19 cellular contexts compared by ENCODE assay signal in genomic region chr2:831638-832037, GRCh38.
DNase-seq lines count a peak whose midpoint lies in the region; ATAC-seq and TF ChIP-seq lines count a peak whose summit lies in the region.
"Had no signal": no experiment of that assay in that cellular context is flagged by ENCODE, and none has a peak within 500 bp of the region (broad histone marks: within the 10 kb centered on the region; RNA-seq: fewer than 3 reads in every experiment).

No MANE protein-coding gene starts in this region.

- H3K27ac ChIP-seq in heart left ventricle (peak overlapping the region in 3 of 12 donors; percentile 23 to 57 (median 54)), left lung (no peak overlapping the region)
- H3K27ac ChIP-seq: 22Rv1, BLaER1 had no signal

- H3K4me3 Mint-ChIP-seq in chondrocyte (ENCODE audit: unreplicated experiment) = no peak overlapping the region
- H3K4me3 Mint-ChIP-seq: B cell; CD4-positive, alpha-beta T cell; CD8-positive, alpha-beta memory T cell; GM23338 had no signal

- peaks cover 8% of the 10 kb centered on the region for H3K27me3 Mint-ChIP-seq in chondrocyte (ENCODE audit: low read depth)

- H3K9me3 ChIP-seq in heart left ventricle = no peaks in the 10 kb centered on the region
- H3K9me3 ChIP-seq in left lung = no peaks in the 10 kb centered on the region
- H3K9me3 ChIP-seq: BLaER1 had no signal

- DNase-seq in DMS153 treated with DMSO at 0.1 percent for 48 hours (lab: John Stamatoyannopoulos, UW; ENCODE audit: unreplicated experiment) (peak; percentile 10), DMS153 (lab: John Stamatoyannopoulos, UW) (no peak), heart left ventricle (no peak), Right ventricle myocardium inferior (ENCODE audit: missing footprints) (no peak), chondrocyte (ENCODE audit: low spot score) (no peak), left lung (no peak), C1 segment of cervical spinal cord (lab: John Stamatoyannopoulos, UW) (no peak)
- DNase-seq: CD4-positive, alpha-beta T cell; CD8-positive, alpha-beta memory T cell; DMS 273 treated with DMSO at 0.1 percent for 48 hours; DND-41 had no signal

- ATAC-seq in heart left ventricle = peak in 3 of 4 donors; percentile 18 to 69 (median 52)
- no peak for ATAC-seq in Right ventricle myocardium inferior
- peak; percentile 33 for ATAC-seq in left lung
- ATAC-seq in HG03025 (IDR thresholded peaks at IDR 0.05; ENCODE audit: low FRiP score, unreplicated experiment) = no peak
- ATAC-seq: HCT116 had no signal

- H3K27ac Mint-ChIP-seq in chondrocyte (ENCODE audit: unreplicated experiment) = peak overlapping the region; percentile 50
- H3K27ac Mint-ChIP-seq: B cell; CD4-positive, alpha-beta T cell; CD8-positive, alpha-beta memory T cell; GM23338 had no signal

- H3K9me3 Mint-ChIP-seq in chondrocyte (ENCODE audit: low read depth) = no peaks in the 10 kb centered on the region
- H3K9me3 Mint-ChIP-seq: CD4-positive, alpha-beta T cell; CD8-positive, alpha-beta memory T cell; GM23338; H9 had no signal

- 11 to 20% (median 15%) methylated on average over 4 of the region's 4 CpGs for WGBS in heart left ventricle, 4 donors

- no peak for TF ChIP-seq POLR2A in heart left ventricle (IDR thresholded peaks at IDR 0.05)

- H3K4me3 ChIP-seq in heart left ventricle = no peak overlapping the region
- H3K4me3 ChIP-seq in left lung = no peak overlapping the region
- H3K4me3 ChIP-seq: BLaER1, GM23338 had no signal

- H3K36me3 ChIP-seq in heart left ventricle (no peaks in the 10 kb centered on the region), left lung (no peaks in the 10 kb centered on the region)
- H3K36me3 ChIP-seq: BLaER1 had no signal

- intact Hi-C loops in heart left ventricle (cut with DNase I) = no loop called here
- intact Hi-C loops in Right ventricle myocardium inferior (cut with DNase I) = no loop called here
- intact Hi-C loops in left lung (cut with DNase I) = no loop called here

- no peak for TF ChIP-seq CTCF in heart left ventricle (IDR thresholded peaks at IDR 0.05)
- no peak for TF ChIP-seq CTCF in chondrocyte (IDR thresholded peaks at IDR 0.05)
- TF ChIP-seq CTCF in left lung (IDR thresholded peaks at IDR 0.05) = no peak

- H3K4me1 ChIP-seq in heart left ventricle = peaks cover 0 to 33% (median 19%) of the 10 kb centered on the region in 12 donors
- H3K4me1 ChIP-seq in left lung = peaks cover 0 to 5% of the 10 kb centered on the region in 2 donors
- H3K4me1 ChIP-seq: BLaER1 had no signal

- peaks cover 13% of the 10 kb centered on the region for H3K4me1 Mint-ChIP-seq in chondrocyte (ENCODE audit: low read depth)

- H3K27me3 ChIP-seq in heart left ventricle (peaks cover 0 to 12% (median 0%) of the 10 kb centered on the region in 9 donors), left lung (peaks cover 0 to under 1% of the 10 kb centered on the region in 2 donors)
- H3K27me3 ChIP-seq: BLaER1 had no signal

- H3K36me3 Mint-ChIP-seq in chondrocyte (ENCODE audit: low read depth) = no peaks in the 10 kb centered on the region
- H3K36me3 Mint-ChIP-seq: CD14-positive monocyte; CD8-positive, alpha-beta memory T cell had no signal

Comparison
In these comparisons a context has a peak if more than half of its experiments do, and no peak if none do; other contexts are left out.
1. ATAC-seq: peak in heart left ventricle (3 of 4) and left lung (single experiment); none in Right ventricle myocardium inferior (single experiment) and HG03025 (single experiment).